In the genomic region with DNA sequence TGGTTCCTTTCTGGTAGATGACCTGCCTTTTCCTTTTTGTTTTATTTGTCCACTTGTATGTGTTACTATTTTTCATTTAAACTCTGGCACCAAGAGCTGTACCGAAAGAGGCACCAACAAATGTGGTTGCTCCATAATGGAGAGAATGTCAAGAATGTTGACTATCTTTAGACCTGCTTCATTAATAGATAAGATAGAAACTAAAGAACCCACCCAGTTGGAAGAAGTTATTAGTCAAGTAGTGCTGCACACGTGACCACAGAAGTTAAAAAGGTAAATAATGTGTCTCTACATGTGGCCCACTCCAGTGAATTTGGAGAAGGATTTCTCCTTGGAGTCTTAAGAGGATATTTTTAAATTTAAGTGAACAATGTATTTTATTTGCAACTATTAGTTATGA, we compare ENCODE assay signal across 14 cellular contexts. TPM values are rescaled to one million over a fixed set of nuclear protein-coding genes. Genes with fewer than 3 reads are reported as not detected.
DNase-seq lines count a peak whose midpoint lies in the region; ATAC-seq and TF ChIP-seq lines count a peak whose summit lies in the region.
"Had no signal": no experiment of that assay in that cellular context is flagged by ENCODE, and none has a peak within 500 bp of the region (broad histone marks: within the 10 kb centered on the region; RNA-seq: fewer than 3 reads in every experiment).

No MANE protein-coding gene starts in this region.

- no peaks in the 10 kb centered on the region for H3K27me3 Mint-ChIP-seq in Calu3 (ENCODE audit: unreplicated experiment)
- H3K27me3 Mint-ChIP-seq in chondrocyte (ENCODE audit: low read depth), result no peaks in the 10 kb centered on the region
- H3K27me3 Mint-ChIP-seq in mesothelial cell of epicardium (ENCODE audit: low read depth), result no peaks in the 10 kb centered on the region
- H3K27me3 Mint-ChIP-seq: naive B cell had no signal

- H3K4me1 Mint-ChIP-seq in Calu3 (ENCODE audit: low read depth, unreplicated experiment) (peaks cover 41% of the 10 kb centered on the region), chondrocyte (ENCODE audit: low read depth) (peaks cover 59% of the 10 kb centered on the region), mesothelial cell of epicardium (peaks cover 59% of the 10 kb centered on the region)

- peak overlapping the region; percentile 8 for H3K4me2 ChIP-seq in Loucy (ENCODE audit: low read depth, low read length, poor library complexity, severe bottlenecking)

- H3K9me2 ChIP-seq in Loucy (replicated peaks; ENCODE audit: low read depth, low read length), result no peaks in the 10 kb centered on the region

- peak overlapping the region; percentile 10 for H3K27ac Mint-ChIP-seq in Calu3 (ENCODE audit: unreplicated experiment)
- peak overlapping the region; percentile 11 for H3K27ac Mint-ChIP-seq in chondrocyte (ENCODE audit: unreplicated experiment)
- H3K27ac Mint-ChIP-seq in mesothelial cell of epicardium, result peak overlapping the region; percentile 89
- H3K27ac Mint-ChIP-seq: naive B cell had no signal

- no peak overlapping the region for H2AFZ ChIP-seq in Loucy (ENCODE audit: low read length)

- H3K36me3 Mint-ChIP-seq in Calu3 (ENCODE audit: insufficient read depth, unreplicated experiment) (peaks cover 54% of the 10 kb centered on the region), chondrocyte (ENCODE audit: low read depth) (peaks cover 9% of the 10 kb centered on the region), mesothelial cell of epicardium (peaks cover 18% of the 10 kb centered on the region)

- peaks cover 54% of the 10 kb centered on the region for H4K20me1 ChIP-seq in Loucy (ENCODE audit: insufficient read depth, low read length, poor library complexity, severe bottlenecking)

- no TSS peak for BruUV-seq in Calu3 (replicated peaks; lab: Mats Ljungman, UMichigan)

- no peak for DNase-seq in Calu3
- DNase-seq in chondrocyte (ENCODE audit: low spot score), result no peak
- no peak for DNase-seq in mesothelial cell of epicardium (ENCODE audit: low spot score in 2 of 2, unreplicated experiment in 2 of 2)
- no peak for DNase-seq in central memory CD4-positive, alpha-beta T cell
- DNase-seq in foreskin fibroblast, result no peak
- DNase-seq: activated CD4-positive, CD25-positive, alpha-beta regulatory T cell; brain microvascular endothelial cell; C1 segment of cervical spinal cord; naive B cell; NCI-H1105 treated with DMSO at 0.1 percent for 48 hours; stimulated activated CD4-positive, alpha-beta T cell treated with anti-CD3 and anti-CD28 coated beads, Interleukin-4, amount 100 ng/mL, for 1 hour had no signal

- H3K9me3 Mint-ChIP-seq in Calu3 (ENCODE audit: low read depth, unreplicated experiment), result no peaks in the 10 kb centered on the region
- no peaks in the 10 kb centered on the region for H3K9me3 Mint-ChIP-seq in chondrocyte (ENCODE audit: low read depth)
- no peaks in the 10 kb centered on the region for H3K9me3 Mint-ChIP-seq in mesothelial cell of epicardium
- H3K9me3 Mint-ChIP-seq: naive B cell had no signal

- peaks cover 43% of the 10 kb centered on the region for H3K4me1 ChIP-seq in Loucy (ENCODE audit: insufficient read depth, low read length, poor library complexity, severe bottlenecking)

- no peaks in the 10 kb centered on the region for H3K27me3 ChIP-seq in Loucy (ENCODE audit: insufficient read depth, low read length, poor library complexity, severe bottlenecking)
- H3K27me3 ChIP-seq: brain microvascular endothelial cell had no signal

- peaks cover 33% of the 10 kb centered on the region for H3K36me3 ChIP-seq in Loucy (ENCODE audit: insufficient read depth, low read length)

- H3K4me3 Mint-ChIP-seq in Calu3 (ENCODE audit: low read depth, unreplicated experiment) (no peak overlapping the region), chondrocyte (ENCODE audit: unreplicated experiment) (no peak overlapping the region), mesothelial cell of epicardium (no peak overlapping the region)

- intact Hi-C loops in Calu3 (cut with micrococcal nuclease; ENCODE audit: unreplicated experiment), result loop anchor here (5.0 kb wide), 1 partner anchor 245 kb away; no protein-coding TSS in a partner anchor

- H3F3A ChIP-seq in Loucy (ENCODE audit: low read depth), result no peaks in the 10 kb centered on the region

- CTCF ChIA-PET in Calu3 (lab: Charles Lee), result interaction anchor here (0.6 kb wide), 1 partner anchor 117 kb away, joined by 5 read pairs; no protein-coding TSS in a partner anchor

- no peak overlapping the region for H3K9ac ChIP-seq in Loucy (ENCODE audit: low read depth, low read length, poor library complexity, severe bottlenecking)

- H3K4me3 ChIP-seq in Loucy (ENCODE audit: low read length, poor library complexity, severe bottlenecking) (no peak overlapping the region), foreskin fibroblast (ENCODE audit: low read depth in 1 of 2, low read length in 2 of 2) (no peak overlapping the region)

- ATAC-seq in GM18520 (IDR thresholded peaks at IDR 0.05; ENCODE audit: unreplicated experiment), result no peak
- ATAC-seq in HG03139 (IDR thresholded peaks at IDR 0.05; ENCODE audit: unreplicated experiment), result no peak

- H3K9me3 ChIP-seq in Loucy (ENCODE audit: insufficient read depth, low read depth, low read length), result no peaks in the 10 kb centered on the region

- TF ChIP-seq CTCF in Calu3 (IDR thresholded peaks at IDR 0.05; ENCODE audit: unreplicated experiment) (no peak), Loucy (conservative IDR thresholded peaks at IDR 0.05; ENCODE audit: low read length) (no peak), chondrocyte (IDR thresholded peaks at IDR 0.05) (no peak), mesothelial cell of epicardium (IDR thresholded peaks at IDR 0.05; ENCODE audit: unreplicated experiment) (no peak), foreskin fibroblast (IDR thresholded peaks at IDR 0.05; ENCODE audit: low read depth, low read length) (no peak)

- H3K79me2 ChIP-seq in Loucy (ENCODE audit: insufficient read depth, low read length), result peaks cover 67% of the 10 kb centered on the region

RNA-seq across cellular contexts. Expression of a gene that starts 9.3 kb away (rescaled TPM):
- total RNA-seq in Calu3 (2022) (457 and 484 TPM in 2 replicates), chondrocyte (171 to 196 TPM (median 188 TPM) in 3 replicates), mesothelial cell of epicardium (215 to 221 TPM (median 219 TPM) in 3 replicates)

Comparison
In these comparisons a context has a peak if more than half of its experiments do, and no peak if none do; other contexts are left out.
1. H3K27ac Mint-ChIP-seq: peak in every context shown above with its lines; median percentile 89 in mesothelial cell of epicardium; 11 in chondrocyte; 10 in Calu3.